In genomic region chr12:26177303-26177702, GRCh38 we compare ENCODE assay signal across 23 cellular contexts. TPM values are rescaled to one million over a fixed set of nuclear protein-coding genes. Genes with fewer than 3 reads are reported as not detected.
DNase-seq lines count a peak whose midpoint lies in the region; ATAC-seq and TF ChIP-seq lines count a peak whose summit lies in the region.
"Had no signal": no experiment of that assay in that cellular context is flagged by ENCODE, and none has a peak within 500 bp of the region (broad histone marks: within the 10 kb centered on the region; RNA-seq: fewer than 3 reads in every experiment).

No MANE protein-coding gene starts in this region.

- H3K9me3 ChIP-seq in HEK293 (ENCODE audit: control insufficient read depth, insufficient read depth, low read depth, low read length), result no peaks in the 10 kb centered on the region
- H3K9me3 ChIP-seq: body of pancreas, gastroesophageal sphincter, upper lobe of left lung had no signal

- H3K27ac Mint-ChIP-seq in IgD-negative memory B cell, result peak overlapping the region in 2 of 3 donors; percentile 41 to 61
- no peak overlapping the region for H3K27ac Mint-ChIP-seq in activated CD8-positive, alpha-beta memory T cell treated with anti-CD3 and anti-CD28 coated beads, Interleukin-2, amount 10 ng/mL, durations not matched to agents 7 days and 5 days
- H3K27ac Mint-ChIP-seq: activated CD8-positive, alpha-beta T cell treated with anti-CD3 and anti-CD28 coated beads for 36 hours; activated naive CD8-positive, alpha-beta T cell; CD8-positive, alpha-beta memory T cell; stimulated activated naive CD8-positive, alpha-beta T cell treated with anti-CD3 and anti-CD28 coated beads, Interleukin-15, Interleukin-2, amounts not matched to agents 100 ng/mL and 50 ng/mL, for 24 hours; T-helper 17 cell; WTC11 had no signal

- peak; percentile 27 for DNase-seq in GM10248 (ENCODE audit: extremely low spot score)
- peak; percentile 51 to 69 for DNase-seq in left colon
- DNase-seq in GDM1 (lab: John Stamatoyannopoulos, UW), result no peak
- no peak for DNase-seq in activated CD8-positive, alpha-beta memory T cell treated with anti-CD3 and anti-CD28 coated beads, Interleukin-2, amount 10 ng/mL, durations not matched to agents 7 days and 5 days
- DNase-seq in central memory CD4-positive, alpha-beta T cell, result no peak
- DNase-seq in hypothalamus (lab: John Stamatoyannopoulos, UW), result no peak
- DNase-seq: activated CD8-positive, alpha-beta T cell treated with anti-CD3 and anti-CD28 coated beads for 36 hours; activated T-cell treated with anti-CD3 and anti-CD28 coated beads, Interleukin-2, amount 50 U/mL, for 48 hours; body of pancreas; CD8-positive, alpha-beta memory T cell; dermis blood vessel endothelial cell; nucleus accumbens; right cardiac atrium; T-helper 17 cell; upper lobe of left lung had no signal

- H3K4me3 Mint-ChIP-seq in IgD-negative memory B cell, result peak overlapping the region in 1 of 4 donors; percentile 5
- no peak overlapping the region for H3K4me3 Mint-ChIP-seq in activated CD8-positive, alpha-beta memory T cell treated with anti-CD3 and anti-CD28 coated beads, Interleukin-2, amount 10 ng/mL, durations not matched to agents 7 days and 5 days
- H3K4me3 Mint-ChIP-seq: activated CD8-positive, alpha-beta T cell treated with anti-CD3 and anti-CD28 coated beads for 36 hours; activated naive CD8-positive, alpha-beta T cell; CD8-positive, alpha-beta memory T cell; stimulated activated naive CD8-positive, alpha-beta T cell treated with anti-CD3 and anti-CD28 coated beads, Interleukin-15, Interleukin-2, amounts not matched to agents 100 ng/mL and 50 ng/mL, for 24 hours; T-helper 17 cell; WTC11 had no signal

- H3K27me3 Mint-ChIP-seq in IgD-negative memory B cell, result no peaks in the 10 kb centered on the region
- peaks cover 38% of the 10 kb centered on the region for H3K27me3 Mint-ChIP-seq in activated CD8-positive, alpha-beta memory T cell treated with anti-CD3 and anti-CD28 coated beads, Interleukin-2, amount 10 ng/mL, durations not matched to agents 7 days and 5 days

- POLR2A ChIA-PET in GM10248 (lab: Yijun Ruan, JAX) (no interaction called here), HEK293 (lab: Yijun Ruan, JAX) (no interaction called here)

- peak; percentile 91 for ATAC-seq in left colon
- ATAC-seq in activated CD8-positive, alpha-beta memory T cell treated with anti-CD3 and anti-CD28 coated beads, Interleukin-2, amount 10 ng/mL, durations not matched to agents 7 days and 5 days, result no peak
- ATAC-seq: activated CD8-positive, alpha-beta T cell treated with anti-CD3 and anti-CD28 coated beads for 36 hours; body of pancreas; gastroesophageal sphincter; K562; left lobe of liver; right cardiac atrium; T-helper 17 cell; WTC11 had no signal

- no peak overlapping the region for H3K4me3 ChIP-seq in HEK293 (ENCODE audit: low read depth, low read length)
- H3K4me3 ChIP-seq: body of pancreas, gastroesophageal sphincter, K562, upper lobe of left lung had no signal

- no peaks in the 10 kb centered on the region for H3K9me3 Mint-ChIP-seq in IgD-negative memory B cell
- H3K9me3 Mint-ChIP-seq in activated CD8-positive, alpha-beta memory T cell treated with anti-CD3 and anti-CD28 coated beads, Interleukin-2, amount 10 ng/mL, durations not matched to agents 7 days and 5 days (ENCODE audit: low read depth), result no peaks in the 10 kb centered on the region
- H3K9me3 Mint-ChIP-seq: activated CD8-positive, alpha-beta T cell treated with anti-CD3 and anti-CD28 coated beads for 36 hours; stimulated activated naive CD8-positive, alpha-beta T cell treated with anti-CD3 and anti-CD28 coated beads, Interleukin-15, Interleukin-2, amounts not matched to agents 100 ng/mL and 50 ng/mL, for 24 hours; WTC11 had no signal

- TF ChIP-seq CTCF in GM10248 (IDR thresholded peaks at IDR 0.05; ENCODE audit: control extremely low read depth, extremely low read depth, low read depth, missing control alignments) (no peak), HEK293 (tag by site-specific recombination; IDR thresholded peaks at IDR 0.05) (no peak)

- CTCF ChIA-PET in GM10248 (lab: Yijun Ruan, JAX), result interaction anchor here (1.1 to 2.2 kb wide), 2 partner anchors 11 to 19 kb away, joined by 3 to 8 read pairs; no protein-coding TSS in a partner anchor
- CTCF ChIA-PET in HEK293 (lab: Yijun Ruan, JAX), result interaction anchor here (0.8 kb wide), 1 partner anchor 13 kb away, joined by 5 read pairs; no protein-coding TSS in a partner anchor
- CTCF ChIA-PET in activated CD8-positive, alpha-beta memory T cell treated with anti-CD3 and anti-CD28 coated beads, Interleukin-2, amount 10 ng/mL, durations not matched to agents 7 days and 5 days (lab: Charles Lee), result no interaction called here

- peaks cover 4% of the 10 kb centered on the region; the same call in 1 of the 2 replicates for H3K4me1 ChIP-seq in HEK293 (ENCODE audit: control insufficient read depth, insufficient read depth, low read length)
- H3K4me1 ChIP-seq: body of pancreas, gastroesophageal sphincter, upper lobe of left lung had no signal

- no peaks in the 10 kb centered on the region for H3K36me3 ChIP-seq in HEK293 (ENCODE audit: control insufficient read depth in 2 of 2, insufficient read depth in 1 of 2, low read length in 2 of 2)
- H3K36me3 ChIP-seq: gastroesophageal sphincter, upper lobe of left lung had no signal

- peaks cover 31 to 48% (median 31%) of the 10 kb centered on the region in 3 donors for H3K4me1 Mint-ChIP-seq in IgD-negative memory B cell
- no peaks in the 10 kb centered on the region for H3K4me1 Mint-ChIP-seq in activated CD8-positive, alpha-beta memory T cell treated with anti-CD3 and anti-CD28 coated beads, Interleukin-2, amount 10 ng/mL, durations not matched to agents 7 days and 5 days
- H3K4me1 Mint-ChIP-seq: CD8-positive, alpha-beta memory T cell; T-helper 17 cell; WTC11 had no signal

- intact Hi-C loops in left colon (cut with DNase I, micrococcal nuclease), result no loop called here

- no peak overlapping the region for H3K27ac ChIP-seq in HEK293 (ENCODE audit: extremely low read depth, low read depth, low read length)
- H3K27ac ChIP-seq: body of pancreas, gastroesophageal sphincter, upper lobe of left lung had no signal

- H3K36me3 Mint-ChIP-seq in IgD-negative memory B cell, result peaks cover 18% of the 10 kb centered on the region
- no peaks in the 10 kb centered on the region for H3K36me3 Mint-ChIP-seq in activated CD8-positive, alpha-beta memory T cell treated with anti-CD3 and anti-CD28 coated beads, Interleukin-2, amount 10 ng/mL, durations not matched to agents 7 days and 5 days
- H3K36me3 Mint-ChIP-seq: activated naive CD8-positive, alpha-beta T cell; CD8-positive, alpha-beta memory T cell; WTC11 had no signal

TF ChIP-seq in HEK293, 187 proteins besides CTCF, POLR2A, EP300 and RAD21:
- TF ChIP-seq SCRT2 (tag by site-specific recombination; IDR thresholded peaks at IDR 0.05) (peak; percentile 79), ZNF423 (tag by site-specific recombination; IDR thresholded peaks at IDR 0.05) (no peak)

RNA-seq across cellular contexts. Expression of gene SSPN, which starts 18.1 kb away (rescaled TPM):
- 149 TPM for polyA plus RNA-seq in IgD-negative memory B cell
- 10 to 100 TPM; 12.8 to 20.6 TPM for total RNA-seq in left colon
- not detected for total RNA-seq in activated CD8-positive, alpha-beta memory T cell treated with anti-CD3 and anti-CD28 coated beads, Interleukin-2, amount 10 ng/mL, durations not matched to agents 7 days and 5 days
- total RNA-seq: activated CD8-positive, alpha-beta T cell treated with anti-CD3 and anti-CD28 coated beads for 36 hours; CD8-positive, alpha-beta memory T cell had no signal
- polyA plus RNA-seq: CD8-positive, alpha-beta memory T cell; K562 had no signal

RNA-seq across cellular contexts. Expression of gene BHLHE41, which starts 52.5 kb away (rescaled TPM):
- polyA plus RNA-seq in IgD-negative memory B cell, result 19.0 TPM
- total RNA-seq in left colon, result 10 to 100 TPM; 35.4 to 48.4 TPM
- not detected for total RNA-seq in activated CD8-positive, alpha-beta memory T cell treated with anti-CD3 and anti-CD28 coated beads, Interleukin-2, amount 10 ng/mL, durations not matched to agents 7 days and 5 days
- total RNA-seq: activated CD8-positive, alpha-beta T cell treated with anti-CD3 and anti-CD28 coated beads for 36 hours; CD8-positive, alpha-beta memory T cell; K562 had no signal
- polyA plus RNA-seq: CD8-positive, alpha-beta memory T cell; K562 had no signal

Comparison
In these comparisons a context has a peak if more than half of its experiments do, and no peak if none do; other contexts are left out.
1. DNase-seq: peak in GM10248 (single experiment) and left colon (2 of 2); none in GDM1 (single experiment), activated CD8-positive, alpha-beta memory T cell treated with anti-CD3 and anti-CD28 coated beads, Interleukin-2, amount 10 ng/mL, durations not matched to agents 7 days and 5 days (single experiment), central memory CD4-positive, alpha-beta T cell (single experiment) and hypothalamus (0 of 51).
2. RNA of gene SSPN, which starts 18.1 kb away (total RNA-seq): 12.8 to 20.6 TPM in left colon; not detected in activated CD8-positive, alpha-beta memory T cell treated with anti-CD3 and anti-CD28 coated beads, Interleukin-2, amount 10 ng/mL, durations not matched to agents 7 days and 5 days; every median in the first group is over 10 times any median in the second.
3. RNA of gene BHLHE41, which starts 52.5 kb away (total RNA-seq): 35.4 to 48.4 TPM in left colon; not detected in activated CD8-positive, alpha-beta memory T cell treated with anti-CD3 and anti-CD28 coated beads, Interleukin-2, amount 10 ng/mL, durations not matched to agents 7 days and 5 days; every median in the first group is over 10 times any median in the second.